ENCODE assay signal across 8 cellular contexts in genomic region chr18:10032331-10032979, GRCh38.
DNase-seq lines count a peak whose midpoint lies in the region; ATAC-seq and TF ChIP-seq lines count a peak whose summit lies in the region.

No MANE protein-coding gene starts in this region.

- H3K9me3 ChIP-seq in iPS-18c (ENCODE audit: control insufficient read depth, insufficient read depth, low read length) (no peaks in the 10 kb centered on the region), breast epithelium (no peaks in the 10 kb centered on the region)

- intact Hi-C loops in breast epithelium (cut with DNase I; ENCODE audit: low total_unique reads), result no loop called here

- H3K4me3 ChIP-seq in iPS-18c (ENCODE audit: insufficient read depth, low read depth, low read length), result peak overlapping the region; percentile 31; the same call in 1 of the 2 replicates
- H3K4me3 ChIP-seq in breast epithelium, result no peak overlapping the region

- no peaks in the 10 kb centered on the region for H3K27me3 ChIP-seq in breast epithelium

- no peak for TF ChIP-seq CTCF in breast epithelium (IDR thresholded peaks at IDR 0.05)

- ATAC-seq in GM18907 (IDR thresholded peaks at IDR 0.05; ENCODE audit: unreplicated experiment) (peak; percentile 48), HG02610 (IDR thresholded peaks at IDR 0.05; ENCODE audit: unreplicated experiment) (no peak), HG02884 (IDR thresholded peaks at IDR 0.05; ENCODE audit: unreplicated experiment) (no peak)

- no peak for TF ChIP-seq POLR2A in breast epithelium (IDR thresholded peaks at IDR 0.05)

- H3K27ac ChIP-seq in breast epithelium, result no peak overlapping the region

- H3K36me3 ChIP-seq in breast epithelium, result no peaks in the 10 kb centered on the region

- peak; percentile 22 for DNase-seq in activated gamma-delta T cell treated with anti-CD3 and anti-CD28 coated beads, Interleukin-2, amount 50 U/mL, for 16 hours (ENCODE audit: low read depth)
- DNase-seq in stimulated activated CD8-positive, alpha-beta memory T cell treated with anti-CD3 and anti-CD28 coated beads, Interleukin-12 subunit alpha, Interleukin-12 subunit beta, amount 100 ng/mL, for 4 hours (ENCODE audit: low read depth), result peak; percentile 28
- DNase-seq in breast epithelium (ENCODE audit: low spot score in 2 of 2), result no peak
- no peak for DNase-seq in NCI-H1417 (lab: John Stamatoyannopoulos, UW)

- H3K4me1 ChIP-seq in breast epithelium, result peaks cover 0 to 8% of the 10 kb centered on the region in 2 donors

Comparison
In these comparisons a context has a peak if more than half of its experiments do, and no peak if none do; other contexts are left out.
1. DNase-seq: peak in activated gamma-delta T cell treated with anti-CD3 and anti-CD28 coated beads, Interleukin-2, amount 50 U/mL, for 16 hours (single experiment) and stimulated activated CD8-positive, alpha-beta memory T cell treated with anti-CD3 and anti-CD28 coated beads, Interleukin-12 subunit alpha, Interleukin-12 subunit beta, amount 100 ng/mL, for 4 hours (single experiment); none in breast epithelium (0 of 2) and NCI-H1417 (0 of 3).